Comparison of ENCODE assay signal across 10 cellular contexts in the genomic region with DNA sequence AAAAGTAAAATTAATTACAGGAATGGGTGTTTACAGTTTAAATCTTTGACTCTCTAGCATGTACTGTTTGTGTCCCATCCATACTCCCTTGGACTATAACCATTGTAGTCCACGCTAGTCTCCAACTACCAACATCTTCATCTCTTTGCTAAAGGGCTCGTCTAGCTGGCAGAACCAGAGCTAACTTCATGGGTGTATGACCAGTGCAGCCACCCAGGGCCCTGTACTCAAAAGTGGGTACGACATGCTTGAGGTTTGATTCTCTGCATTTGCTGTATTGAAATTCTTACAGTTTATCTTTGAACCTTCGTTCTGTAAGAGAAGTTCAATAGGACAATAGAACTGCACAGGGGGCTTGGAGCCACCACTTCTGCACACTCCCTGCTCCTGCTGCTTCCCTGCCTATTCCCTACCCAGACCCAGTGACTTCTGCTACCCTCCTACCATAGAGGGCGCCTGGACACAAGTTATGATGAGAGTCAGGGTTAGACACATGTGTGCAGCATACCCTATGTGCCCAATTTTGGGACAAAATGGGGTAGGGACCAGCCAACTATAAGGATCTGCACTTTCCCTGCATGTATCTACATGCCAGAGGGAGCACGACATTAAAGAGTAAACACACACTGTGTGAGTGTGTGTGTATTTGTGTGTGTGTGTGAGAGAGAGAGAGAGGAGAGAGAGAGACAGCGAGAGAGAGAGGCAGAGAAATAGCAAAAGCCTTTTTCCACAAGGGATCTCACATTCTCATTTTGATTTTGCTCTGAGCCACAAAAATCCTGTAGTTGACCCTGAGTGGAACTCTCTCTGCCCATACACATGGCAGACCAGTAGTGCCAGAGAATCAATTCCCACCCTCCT. TPM values are rescaled to one million over a fixed set of nuclear protein-coding genes. Genes with fewer than 3 reads are reported as not detected.
DNase-seq lines count a peak whose midpoint lies in the region; ATAC-seq and TF ChIP-seq lines count a peak whose summit lies in the region.
"Had no signal": no experiment of that assay in that cellular context is flagged by ENCODE, and none has a peak within 500 bp of the region (broad histone marks: within the 10 kb centered on the region; RNA-seq: fewer than 3 reads in every experiment).

No MANE protein-coding gene starts in this region.

- POLR2A ChIA-PET in activated CD4-positive, alpha-beta memory T cell treated with anti-CD3 and anti-CD28 coated beads for 36 hours (lab: Charles Lee), result no interaction called here
- POLR2A ChIA-PET in activated CD4-positive, alpha-beta memory T cell treated with anti-CD3 and anti-CD28 coated beads, Interleukin-2, amount 10 ng/mL, durations not matched to agents 7 days and 5 days (lab: Charles Lee), result no interaction called here

- no peaks in the 10 kb centered on the region for H3K4me1 Mint-ChIP-seq in activated CD4-positive, alpha-beta memory T cell treated with anti-CD3 and anti-CD28 coated beads for 36 hours (ENCODE audit: low read depth)
- no peaks in the 10 kb centered on the region for H3K4me1 Mint-ChIP-seq in activated CD4-positive, alpha-beta memory T cell treated with anti-CD3 and anti-CD28 coated beads, Interleukin-2, amount 10 ng/mL, durations not matched to agents 7 days and 5 days
- H3K4me1 Mint-ChIP-seq in activated T-cell treated with anti-CD3 and anti-CD28 coated beads, Interleukin-2, amount 50 U/mL, for 4 hours (ENCODE audit: low read depth), result no peaks in the 10 kb centered on the region
- H3K4me1 Mint-ChIP-seq: B cell had no signal

- no peaks in the 10 kb centered on the region for H3K36me3 Mint-ChIP-seq in activated CD4-positive, alpha-beta memory T cell treated with anti-CD3 and anti-CD28 coated beads for 36 hours
- no peaks in the 10 kb centered on the region for H3K36me3 Mint-ChIP-seq in activated CD4-positive, alpha-beta memory T cell treated with anti-CD3 and anti-CD28 coated beads, Interleukin-2, amount 10 ng/mL, durations not matched to agents 7 days and 5 days (ENCODE audit: low read depth)
- H3K36me3 Mint-ChIP-seq in activated T-cell treated with anti-CD3 and anti-CD28 coated beads, Interleukin-2, amount 50 U/mL, for 4 hours (ENCODE audit: insufficient read depth), result no peaks in the 10 kb centered on the region

- CTCF ChIA-PET in activated CD4-positive, alpha-beta memory T cell treated with anti-CD3 and anti-CD28 coated beads for 36 hours (lab: Charles Lee), result no interaction called here
- CTCF ChIA-PET in activated CD4-positive, alpha-beta memory T cell treated with anti-CD3 and anti-CD28 coated beads, Interleukin-2, amount 10 ng/mL, durations not matched to agents 7 days and 5 days (lab: Charles Lee), result no interaction called here

- DNase-seq in activated CD4-positive, alpha-beta memory T cell treated with anti-CD3 and anti-CD28 coated beads for 36 hours, result peak; percentile 31
- no peak for DNase-seq in activated CD4-positive, alpha-beta memory T cell treated with anti-CD3 and anti-CD28 coated beads, Interleukin-2, amount 10 ng/mL, durations not matched to agents 7 days and 5 days
- peak; percentile 62 for DNase-seq in NCI-H82 (lab: John Stamatoyannopoulos, UW)
- DNase-seq in fibroblast of the aortic adventitia (ENCODE audit: low read depth), result peak; percentile 4
- DNase-seq in stimulated activated naive CD8-positive, alpha-beta T cell treated with anti-CD3 and anti-CD28 coated beads, Interleukin-15, Interleukin-2, amounts not matched to agents 100 U/mL and 50 U/mL, for 24 hours, result peak; percentile 13
- no peak for DNase-seq in NCI-H1436 (lab: John Stamatoyannopoulos, UW)
- DNase-seq in activated T-cell treated with anti-CD3 and anti-CD28 coated beads, Interleukin-2, amount 50 U/mL, for 4 hours, result no peak

- ATAC-seq in stimulated activated naive CD8-positive, alpha-beta T cell treated with anti-CD3 and anti-CD28 coated beads, Interleukin-15, Interleukin-2, amounts not matched to agents 100 U/mL and 50 U/mL, for 24 hours, result peak; percentile 57
- no peak for ATAC-seq in GM21737 (IDR thresholded peaks at IDR 0.05; ENCODE audit: unreplicated experiment)
- no peak for ATAC-seq in activated T-cell treated with anti-CD3 and anti-CD28 coated beads, Interleukin-2, amount 50 U/mL, for 4 hours
- ATAC-seq: activated CD4-positive, CD25-positive, alpha-beta regulatory T cell treated with anti-CD3 and anti-CD28 coated beads, Interleukin-2, amount 50 U/mL, for 24 hours had no signal

- H3K4me3 ChIP-seq in fibroblast of the aortic adventitia (ENCODE audit: low read depth, low read length), result no peak overlapping the region

- intact Hi-C loops in activated CD4-positive, alpha-beta memory T cell treated with anti-CD3 and anti-CD28 coated beads for 36 hours (cut with micrococcal nuclease), result loop anchor here (5.0 kb wide), 1 partner anchor 325 kb away; no protein-coding TSS in a partner anchor

- H3K27me3 Mint-ChIP-seq in activated CD4-positive, alpha-beta memory T cell treated with anti-CD3 and anti-CD28 coated beads for 36 hours, result no peaks in the 10 kb centered on the region
- H3K27me3 Mint-ChIP-seq in activated CD4-positive, alpha-beta memory T cell treated with anti-CD3 and anti-CD28 coated beads, Interleukin-2, amount 10 ng/mL, durations not matched to agents 7 days and 5 days, result peaks cover 1% of the 10 kb centered on the region
- H3K27me3 Mint-ChIP-seq in activated T-cell treated with anti-CD3 and anti-CD28 coated beads, Interleukin-2, amount 50 U/mL, for 4 hours (ENCODE audit: low read depth), result no peaks in the 10 kb centered on the region

- no peak overlapping the region for H3K27ac Mint-ChIP-seq in activated CD4-positive, alpha-beta memory T cell treated with anti-CD3 and anti-CD28 coated beads for 36 hours
- no peak overlapping the region for H3K27ac Mint-ChIP-seq in activated CD4-positive, alpha-beta memory T cell treated with anti-CD3 and anti-CD28 coated beads, Interleukin-2, amount 10 ng/mL, durations not matched to agents 7 days and 5 days
- H3K27ac Mint-ChIP-seq: B cell had no signal

- TF ChIP-seq CTCF in fibroblast of the aortic adventitia (IDR thresholded peaks at IDR 0.05; ENCODE audit: insufficient read depth, low read length), result peak; percentile 8

- no peak overlapping the region for H3K4me3 Mint-ChIP-seq in activated CD4-positive, alpha-beta memory T cell treated with anti-CD3 and anti-CD28 coated beads for 36 hours
- H3K4me3 Mint-ChIP-seq in activated CD4-positive, alpha-beta memory T cell treated with anti-CD3 and anti-CD28 coated beads, Interleukin-2, amount 10 ng/mL, durations not matched to agents 7 days and 5 days, result no peak overlapping the region
- no peak overlapping the region for H3K4me3 Mint-ChIP-seq in activated T-cell treated with anti-CD3 and anti-CD28 coated beads, Interleukin-2, amount 50 U/mL, for 4 hours
- H3K4me3 Mint-ChIP-seq: B cell had no signal

- H3K9me3 Mint-ChIP-seq in activated CD4-positive, alpha-beta memory T cell treated with anti-CD3 and anti-CD28 coated beads for 36 hours, result no peaks in the 10 kb centered on the region
- H3K9me3 Mint-ChIP-seq in activated CD4-positive, alpha-beta memory T cell treated with anti-CD3 and anti-CD28 coated beads, Interleukin-2, amount 10 ng/mL, durations not matched to agents 7 days and 5 days, result no peaks in the 10 kb centered on the region
- no peaks in the 10 kb centered on the region for H3K9me3 Mint-ChIP-seq in activated T-cell treated with anti-CD3 and anti-CD28 coated beads, Interleukin-2, amount 50 U/mL, for 4 hours

RNA-seq across cellular contexts. Expression of a gene that starts 59.0 kb away (rescaled TPM):
- total RNA-seq in activated CD4-positive, alpha-beta memory T cell treated with anti-CD3 and anti-CD28 coated beads for 36 hours, result 10 to 100 TPM; 10.5 to 11.3 TPM
- 10 to 100 TPM in 1 of 2 experiments, 1 to 10 TPM in 1; 8.9 to 10.0 TPM for total RNA-seq in activated CD4-positive, alpha-beta memory T cell treated with anti-CD3 and anti-CD28 coated beads, Interleukin-2, amount 10 ng/mL, durations not matched to agents 7 days and 5 days
- total RNA-seq in fibroblast of the aortic adventitia (ENCODE audit: low replicate concordance), result 30.4 and 53.9 TPM in 2 replicates
- total RNA-seq in activated T-cell treated with anti-CD3 and anti-CD28 coated beads, Interleukin-2, amount 50 U/mL, for 4 hours, result 1 to 10 TPM; 2.4 to 6.3 (median 6.1) TPM

Comparison
In these comparisons a context has a peak if more than half of its experiments do, and no peak if none do; other contexts are left out.
1. DNase-seq: peak in activated CD4-positive, alpha-beta memory T cell treated with anti-CD3 and anti-CD28 coated beads for 36 hours (single experiment), NCI-H82 (single experiment), fibroblast of the aortic adventitia (single experiment) and stimulated activated naive CD8-positive, alpha-beta T cell treated with anti-CD3 and anti-CD28 coated beads, Interleukin-15, Interleukin-2, amounts not matched to agents 100 U/mL and 50 U/mL, for 24 hours (single experiment); none in activated CD4-positive, alpha-beta memory T cell treated with anti-CD3 and anti-CD28 coated beads, Interleukin-2, amount 10 ng/mL, durations not matched to agents 7 days and 5 days (single experiment), NCI-H1436 (single experiment) and activated T-cell treated with anti-CD3 and anti-CD28 coated beads, Interleukin-2, amount 50 U/mL, for 4 hours (single experiment).